Comparison of ENCODE assay signal across 19 cellular contexts in the genomic region with DNA sequence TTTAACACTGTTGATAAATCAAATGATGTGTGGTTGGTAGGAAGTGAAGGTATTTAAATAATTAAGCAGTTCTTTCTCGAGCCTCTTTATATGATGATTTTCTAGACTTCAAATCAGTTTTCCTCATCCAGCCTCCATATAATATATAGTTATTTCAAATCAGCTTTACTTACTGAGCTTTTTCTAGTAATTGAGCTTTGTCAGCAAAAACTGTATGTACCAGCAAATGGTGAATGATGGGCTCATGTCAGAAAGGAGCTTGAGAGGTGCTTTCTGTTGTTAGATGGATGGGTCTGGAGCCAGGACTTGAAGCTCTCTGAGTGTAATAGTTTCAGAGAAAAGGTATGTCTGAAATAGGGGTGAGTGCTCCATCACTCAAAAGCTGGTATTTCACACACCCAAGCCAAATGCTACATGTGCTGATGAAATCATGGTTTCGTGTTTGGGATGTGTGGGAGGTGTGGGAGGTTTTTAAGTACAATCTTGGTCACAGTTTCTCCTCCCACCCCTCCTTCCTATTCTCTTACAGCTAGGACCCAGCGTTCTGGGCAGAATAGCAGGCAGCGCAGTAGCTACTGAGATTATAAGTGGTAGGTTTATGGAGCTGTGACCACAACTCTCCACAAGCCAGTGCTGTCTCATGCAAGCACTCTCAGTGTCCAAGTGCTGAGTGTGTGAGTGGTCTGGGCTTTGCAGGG. TPM values are rescaled to one million over a fixed set of nuclear protein-coding genes. Genes with fewer than 3 reads are reported as not detected.
DNase-seq lines count a peak whose midpoint lies in the region; ATAC-seq and TF ChIP-seq lines count a peak whose summit lies in the region.
"Had no signal": no experiment of that assay in that cellular context is flagged by ENCODE, and none has a peak within 500 bp of the region (broad histone marks: within the 10 kb centered on the region; RNA-seq: fewer than 3 reads in every experiment).

No MANE protein-coding gene starts in this region.

- no peaks in the 10 kb centered on the region for H3K79me2 ChIP-seq in MM.1S (ENCODE audit: low read length)
- H3K79me2 ChIP-seq: hepatocyte had no signal

- H4K20me1 ChIP-seq in MM.1S (ENCODE audit: insufficient read depth, low read length), result no peaks in the 10 kb centered on the region

- TF ChIP-seq POLR2A in breast epithelium (IDR thresholded peaks at IDR 0.05) (no peak), NB4 (IDR thresholded peaks at IDR 0.05; ENCODE audit: extremely low read depth, insufficient read length) (no peak)

- H3K27ac ChIP-seq in breast epithelium (no peak overlapping the region), MM.1S (ENCODE audit: low read length) (no peak overlapping the region)
- H3K27ac ChIP-seq: body of pancreas, hepatocyte, pancreas, WERI-Rb-1 had no signal

- peaks cover 0 to 6% of the 10 kb centered on the region in 2 donors for H3K9me3 ChIP-seq in breast epithelium
- H3K9me3 ChIP-seq in MM.1S (replicated peaks; ENCODE audit: insufficient read depth, low read length), result no peaks in the 10 kb centered on the region
- H3K9me3 ChIP-seq: body of pancreas, pancreas had no signal

- H3K27ac Mint-ChIP-seq in MCF 10A (ENCODE audit: low read depth, unreplicated experiment), result no peak overlapping the region
- H3K27ac Mint-ChIP-seq: CD4-positive, alpha-beta T cell had no signal

- H3K4me3 Mint-ChIP-seq in MCF 10A (ENCODE audit: unreplicated experiment), result no peak overlapping the region
- H3K4me3 Mint-ChIP-seq: CD4-positive, alpha-beta T cell had no signal

- no peaks in the 10 kb centered on the region for H3K27me3 Mint-ChIP-seq in MCF 10A (ENCODE audit: insufficient read depth, unreplicated experiment)
- H3K27me3 Mint-ChIP-seq: CD4-positive, alpha-beta T cell had no signal

- H2AFZ ChIP-seq in MM.1S (ENCODE audit: low read length), result no peak overlapping the region
- H2AFZ ChIP-seq: hepatocyte had no signal

- H3K4me3 ChIP-seq in breast epithelium (no peak overlapping the region), NB4 (ENCODE audit: low read depth, low read length) (no peak overlapping the region), fibroblast of the aortic adventitia (ENCODE audit: low read depth, low read length) (no peak overlapping the region), MM.1S (ENCODE audit: low read length) (no peak overlapping the region)
- H3K4me3 ChIP-seq: body of pancreas, hepatocyte, pancreas had no signal

- H3K9me3 Mint-ChIP-seq in MCF 10A (ENCODE audit: unreplicated experiment), result no peaks in the 10 kb centered on the region
- H3K9me3 Mint-ChIP-seq: CD4-positive, alpha-beta T cell had no signal

- no peaks in the 10 kb centered on the region for H3F3A ChIP-seq in MM.1S (ENCODE audit: insufficient read depth, low read length)

- no peaks in the 10 kb centered on the region for H3K27me3 ChIP-seq in breast epithelium
- H3K27me3 ChIP-seq in MM.1S (replicated peaks; ENCODE audit: insufficient read depth, low read length), result no peaks in the 10 kb centered on the region
- H3K27me3 ChIP-seq: body of pancreas, hepatocyte, pancreas had no signal

- no TSS peak for BruUV-seq in MCF 10A (replicated peaks; lab: Mats Ljungman, UMichigan)

- no peak for ATAC-seq in HG03432 (IDR thresholded peaks at IDR 0.05; ENCODE audit: unreplicated experiment)
- ATAC-seq: body of pancreas, Panc1 had no signal

- H3K36me3 ChIP-seq in breast epithelium, result no peaks in the 10 kb centered on the region
- no peaks in the 10 kb centered on the region for H3K36me3 ChIP-seq in MM.1S (replicated peaks; ENCODE audit: insufficient read depth, low read length)
- H3K36me3 ChIP-seq: pancreas, WERI-Rb-1 had no signal

- DNase-seq in MCF 10A (ENCODE audit: unreplicated experiment) (peak; percentile 19), breast epithelium (ENCODE audit: low spot score in 2 of 2) (no peak), NB4 (ENCODE audit: low read depth) (peak; percentile 91), fibroblast of the aortic adventitia (ENCODE audit: low read depth) (peak; percentile 64), NCI-H1417 treated with DMSO at 0.1 percent for 48 hours (lab: John Stamatoyannopoulos, UW) (no peak), NK-92 (lab: John Stamatoyannopoulos, UW; ENCODE audit: unreplicated experiment) (no peak), MM.1S (no peak)
- DNase-seq: activated naive CD4-positive, alpha-beta T cell; body of pancreas; CD4-positive, alpha-beta T cell; DMS79 treated with DMSO at 0.1 percent for 48 hours; NCI-H1436 treated with DMSO at 0.1 percent for 48 hours; pancreas; small intestine; WERI-Rb-1 had no signal

- H3K9me2 ChIP-seq in MM.1S (replicated peaks; ENCODE audit: insufficient read depth, low read length), result no peaks in the 10 kb centered on the region

- H3K4me1 ChIP-seq in breast epithelium (no peaks in the 10 kb centered on the region), MM.1S (ENCODE audit: low read length) (no peaks in the 10 kb centered on the region)
- H3K4me1 ChIP-seq: body of pancreas, pancreas had no signal

- TF ChIP-seq CTCF in MCF 10A (IDR thresholded peaks at IDR 0.05; ENCODE audit: unreplicated experiment) (no peak), breast epithelium (IDR thresholded peaks at IDR 0.05) (no peak), NB4 (IDR thresholded peaks at IDR 0.05; ENCODE audit: low read depth, low read length) (no peak), fibroblast of the aortic adventitia (IDR thresholded peaks at IDR 0.05; ENCODE audit: insufficient read depth, low read length) (no peak), MM.1S (IDR thresholded peaks at IDR 0.05; ENCODE audit: low read length) (no peak)

- intact Hi-C loops in MCF 10A (cut with micrococcal nuclease), result no loop called here
- intact Hi-C loops in breast epithelium (cut with DNase I; ENCODE audit: low total_unique reads), result loop anchor here (5.0 kb wide), 1 partner anchor 395 kb away; no protein-coding TSS in a partner anchor

- H3K36me3 Mint-ChIP-seq in MCF 10A (ENCODE audit: insufficient read depth, unreplicated experiment), result no peaks in the 10 kb centered on the region

- H3K4me2 ChIP-seq in MM.1S (ENCODE audit: low read depth, low read length), result no peak overlapping the region
- H3K4me2 ChIP-seq: hepatocyte had no signal

- CTCF ChIA-PET in MCF 10A (lab: Yijun Ruan, JAX), result interaction anchor here (0.5 to 0.8 kb wide), 2 partner anchors 9 to 10 kb away, joined by 3 read pairs; no protein-coding TSS in a partner anchor

- POLR2A ChIA-PET in MCF 10A (lab: Yijun Ruan, JAX), result interaction anchor here (0.6 to 1.2 kb wide), 6 partner anchors 13 to 1677 kb away, joined by 3 to 4 read pairs (median 3); no protein-coding TSS in a partner anchor

- peaks cover 6% of the 10 kb centered on the region for H3K4me1 Mint-ChIP-seq in MCF 10A (ENCODE audit: insufficient read depth, unreplicated experiment)

- H3K9ac ChIP-seq in MM.1S (ENCODE audit: low read length), result no peak overlapping the region

RNA-seq across cellular contexts. Expression of a gene that starts 55.8 kb away (rescaled TPM):
- not detected in 2 replicates for total RNA-seq in MCF 10A (2022)
- 10 to 100 TPM in 2 of 3 donors, 1 to 10 TPM in 1; 8.3 to 17.1 (median 11.1) TPM for total RNA-seq in breast epithelium
- 3.6 and 6.3 TPM in 2 replicates for total RNA-seq in fibroblast of the aortic adventitia (ENCODE audit: low replicate concordance)
- total RNA-seq: A172; CD4-positive, alpha-beta T cell had no signal

Comparison
In these comparisons a context has a peak if more than half of its experiments do, and no peak if none do; other contexts are left out.
1. DNase-seq: peak in MCF 10A (single experiment), NB4 (single experiment) and fibroblast of the aortic adventitia (single experiment); none in breast epithelium (0 of 2), NCI-H1417 treated with DMSO at 0.1 percent for 48 hours (single experiment), NK-92 (single experiment) and MM.1S (single experiment).